In genomic region chr7:41006591-41006990, GRCh38 we compare ENCODE assay signal across 15 cellular contexts.
DNase-seq lines count a peak whose midpoint lies in the region; ATAC-seq, FAIRE-seq and TF ChIP-seq lines count a peak whose summit lies in the region.
"Had no signal": no experiment of that assay in that cellular context is flagged by ENCODE, and none has a peak within 500 bp of the region (broad histone marks: within the 10 kb centered on the region; RNA-seq: fewer than 3 reads in every experiment).

No MANE protein-coding gene starts in this region.

- H3K4me3 ChIP-seq in AG10803 (ENCODE audit: low read length), result no peak overlapping the region
- no peak overlapping the region for H3K4me3 ChIP-seq in K562
- H3K4me3 ChIP-seq in keratinocyte (ENCODE audit: control insufficient read depth in 2 of 3, extremely low read depth in 1 of 3, insufficient read depth in 2 of 3, low read depth in 1 of 3, low read length in 3 of 3), result no peak overlapping the region

- intact Hi-C loops in K562 (cut with micrococcal nuclease), result loop anchor here (10.0 kb wide), 1 partner anchor 688 kb away; no protein-coding TSS in a partner anchor
- intact Hi-C loops in activated CD8-positive, alpha-beta T cell treated with anti-CD3 and anti-CD28 coated beads for 36 hours (cut with micrococcal nuclease), result no loop called here

- no peak for TF ChIP-seq POLR2A in K562 (conservative IDR thresholded peaks at IDR 0.05)

- WGBS in K562 (ENCODE audit: insufficient coverage, low coverage, missing lambda C conversion rate), result 4% methylated on average over 2 of the region's 2 CpGs

- no peaks in the 10 kb centered on the region for H3K79me2 ChIP-seq in K562 (ENCODE audit: control insufficient read depth, insufficient read depth, low read length)
- no peaks in the 10 kb centered on the region for H3K79me2 ChIP-seq in keratinocyte (ENCODE audit: control insufficient read depth, insufficient read depth, low read length)

- no peaks in the 10 kb centered on the region for H4K20me1 ChIP-seq in K562 (replicated peaks; ENCODE audit: control insufficient read depth, insufficient read depth, low read length)
- no peaks in the 10 kb centered on the region for H4K20me1 ChIP-seq in keratinocyte (ENCODE audit: control insufficient read depth, extremely low read depth, insufficient read depth, low read length)

- H3K36me3 ChIP-seq in K562 (ENCODE audit: control insufficient read depth, insufficient read depth, low read length), result no peaks in the 10 kb centered on the region
- H3K36me3 ChIP-seq in keratinocyte (ENCODE audit: control insufficient read depth in 2 of 2, extremely low read depth in 1 of 2, insufficient read depth in 2 of 2, low read length in 2 of 2), result no peaks in the 10 kb centered on the region

- DNase-seq in AG10803 (ENCODE audit: low read depth) (peak; percentile 59), M059J (ENCODE audit: low read depth) (peak; percentile 42), K562 (ENCODE audit: extremely low read depth in 1 of 4, low spot score in 3 of 4) (no peak), keratinocyte (ENCODE audit: low read depth, low spot score) (peak; percentile 66), DMS79 (lab: John Stamatoyannopoulos, UW) (no peak), NCI-H2029 (lab: John Stamatoyannopoulos, UW) (no peak)
- DNase-seq in activated CD8-positive, alpha-beta T cell treated with anti-CD3 and anti-CD28 coated beads for 36 hours, result no peak
- DNase-seq: ACHN; activated CD4-positive, alpha-beta T cell treated with anti-CD3 and anti-CD28 coated beads, Interleukin-2, amount 10 ng/mL, durations not matched to agents 7 days and 5 days; Caco-2; NCI-H1694 treated with DMSO at 0.1 percent for 48 hours; NCI-H524 treated with DMSO at 0.1 percent for 48 hours had no signal

- H3K9ac ChIP-seq in K562 (ENCODE audit: insufficient read depth in 1 of 2, low read depth in 2 of 2, low read length in 2 of 2) (no peak overlapping the region), keratinocyte (ENCODE audit: control insufficient read depth, extremely low read depth, insufficient read depth, low read length) (no peak overlapping the region)

- no peak for FAIRE-seq in K562 (lab: Jason Lieb, UNC)
- peak; percentile 93 for FAIRE-seq in keratinocyte (lab: Jason Lieb, UNC)
- FAIRE-seq: H1, islet of Langerhans had no signal

- no peaks in the 10 kb centered on the region for H3K36me3 Mint-ChIP-seq in activated CD8-positive, alpha-beta T cell treated with anti-CD3 and anti-CD28 coated beads for 36 hours (ENCODE audit: low read depth)

- dilution Hi-C loops in keratinocyte (cut with MboI; ENCODE audit: extremely low pct_ligation_motif_present, low sequenced_read_pairs), result no loop called here

- H3K9me3 Mint-ChIP-seq in activated CD8-positive, alpha-beta T cell treated with anti-CD3 and anti-CD28 coated beads for 36 hours, result no peaks in the 10 kb centered on the region

- no peaks in the 10 kb centered on the region for H3K9me3 ChIP-seq in K562 (replicated peaks; ENCODE audit: control insufficient read depth, insufficient read depth, low read depth, low read length)
- no peaks in the 10 kb centered on the region for H3K9me3 ChIP-seq in keratinocyte (ENCODE audit: control insufficient read depth, low read depth, low read length)
- H3K9me3 ChIP-seq: Caco-2 had no signal

- POLR2A ChIA-PET in K562 (lab: Yijun Ruan, JAX), result interaction anchor here (0.6 kb wide), 1 partner anchor 54 kb away, joined by 3 read pairs; no protein-coding TSS in a partner anchor
- POLR2A ChIA-PET in activated CD8-positive, alpha-beta T cell treated with anti-CD3 and anti-CD28 coated beads for 36 hours (lab: Charles Lee), result no interaction called here

- no peaks in the 10 kb centered on the region for H3K4me1 Mint-ChIP-seq in activated CD8-positive, alpha-beta T cell treated with anti-CD3 and anti-CD28 coated beads for 36 hours (ENCODE audit: low read depth)
- H3K4me1 Mint-ChIP-seq: activated CD4-positive, alpha-beta T cell treated with anti-CD3 and anti-CD28 coated beads, Interleukin-2, amount 10 ng/mL, durations not matched to agents 7 days and 5 days had no signal

- H2AFZ ChIP-seq in K562 (ENCODE audit: low read depth, low read length), result no peak overlapping the region
- H2AFZ ChIP-seq in keratinocyte (ENCODE audit: control insufficient read depth, low read length), result no peak overlapping the region

- TF ChIP-seq CTCF in AG10803 (conservative IDR thresholded peaks at IDR 0.05; ENCODE audit: low read length), result no peak
- no peak for TF ChIP-seq CTCF in K562 (IDR thresholded peaks at IDR 0.05 in 2 of 3, conservative IDR thresholded peaks at IDR 0.05 in 1 of 3; ENCODE audit: insufficient read depth in 2 of 3, low read depth in 1 of 3, low read length in 3 of 3)
- TF ChIP-seq CTCF in keratinocyte (optimal IDR thresholded peaks at IDR 0.05 in 1 of 3, IDR thresholded peaks at IDR 0.05 in 1 of 3, conservative IDR thresholded peaks at IDR 0.05 in 1 of 3; ENCODE audit: extremely low read depth in 1 of 3, insufficient read depth in 2 of 3, low read length in 3 of 3), result no peak
- TF ChIP-seq CTCF in activated CD8-positive, alpha-beta T cell treated with anti-CD3 and anti-CD28 coated beads for 36 hours (IDR thresholded peaks at IDR 0.05), result no peak

- H3K9me1 ChIP-seq in K562 (ENCODE audit: control insufficient read depth, insufficient read depth, low read length) (no peaks in the 10 kb centered on the region), keratinocyte (ENCODE audit: control insufficient read depth, extremely low read depth, insufficient read depth, low read length) (no peaks in the 10 kb centered on the region)

- no TSS peak for BruUV-seq in K562 (replicated peaks; lab: Mats Ljungman, UMichigan)

- H3K27me3 Mint-ChIP-seq in activated CD8-positive, alpha-beta T cell treated with anti-CD3 and anti-CD28 coated beads for 36 hours, result no peaks in the 10 kb centered on the region
- H3K27me3 Mint-ChIP-seq: activated CD4-positive, alpha-beta T cell treated with anti-CD3 and anti-CD28 coated beads, Interleukin-2, amount 10 ng/mL, durations not matched to agents 7 days and 5 days had no signal

- TF ChIP-seq EP300 in K562 (IDR thresholded peaks at IDR 0.05; ENCODE audit: low read length), result no peak

- no peak overlapping the region for H3K27ac ChIP-seq in K562 (ENCODE audit: extremely low read depth, low read depth, low read length)
- peak overlapping the region; percentile 96 for H3K27ac ChIP-seq in keratinocyte (ENCODE audit: control insufficient read depth, insufficient read depth, low read length)

- no peak for TF ChIP-seq RAD21 in K562 (CRISPR knock-in tag; conservative IDR thresholded peaks at IDR 0.05 in 1 of 2, IDR thresholded peaks at IDR 0.05 in 1 of 2)

- H3K27ac Mint-ChIP-seq in activated CD8-positive, alpha-beta T cell treated with anti-CD3 and anti-CD28 coated beads for 36 hours, result no peak overlapping the region
- H3K27ac Mint-ChIP-seq: activated CD4-positive, alpha-beta T cell treated with anti-CD3 and anti-CD28 coated beads, Interleukin-2, amount 10 ng/mL, durations not matched to agents 7 days and 5 days had no signal

- in situ Hi-C loops in K562 (cut with MboI), result no loop called here

- H3K4me3 Mint-ChIP-seq in activated CD8-positive, alpha-beta T cell treated with anti-CD3 and anti-CD28 coated beads for 36 hours, result no peak overlapping the region
- H3K4me3 Mint-ChIP-seq: activated CD4-positive, alpha-beta T cell treated with anti-CD3 and anti-CD28 coated beads, Interleukin-2, amount 10 ng/mL, durations not matched to agents 7 days and 5 days had no signal

- CTCF ChIA-PET in K562 (lab: Yijun Ruan, JAX; ENCODE audit: low intra/inter-chr PET ratio), result no interaction called here
- CTCF ChIA-PET in activated CD8-positive, alpha-beta T cell treated with anti-CD3 and anti-CD28 coated beads for 36 hours (lab: Charles Lee), result no interaction called here

- H3K27me3 ChIP-seq in K562 (ENCODE audit: control insufficient read depth in 2 of 2, insufficient read depth in 2 of 2, low read length in 2 of 2) (no peaks in the 10 kb centered on the region), keratinocyte (ENCODE audit: control insufficient read depth, extremely low read depth, insufficient read depth, low read length) (no peaks in the 10 kb centered on the region)

- H3K4me2 ChIP-seq in K562 (ENCODE audit: insufficient read depth, low read length) (no peak overlapping the region), keratinocyte (ENCODE audit: control insufficient read depth, extremely low read depth, insufficient read depth, low read depth, low read length) (peak overlapping the region; percentile 24)

- H3K4me1 ChIP-seq in K562 (replicated peaks in 1 of 2; ENCODE audit: control insufficient read depth in 2 of 2, insufficient read depth in 2 of 2, low read length in 2 of 2) (no peaks in the 10 kb centered on the region), keratinocyte (ENCODE audit: control insufficient read depth, extremely low read depth, insufficient read depth, low read length) (peaks cover 38% of the 10 kb centered on the region)

- ATAC-seq in K562 (no peak), HG02973 (IDR thresholded peaks at IDR 0.05; ENCODE audit: unreplicated experiment) (no peak)
- no peak for ATAC-seq in activated CD8-positive, alpha-beta T cell treated with anti-CD3 and anti-CD28 coated beads for 36 hours

TF ChIP-seq in K562, 482 proteins besides CTCF, POLR2A, EP300 and RAD21:
- TF ChIP-seq SIN3B (IDR thresholded peaks at IDR 0.05; ENCODE audit: low read depth), result no peak
- TF ChIP-seq ATF3 (IDR thresholded peaks at IDR 0.05), result 0 out of 2 replicates have a peak, but pooled peaks have one; percentile 9
- no peak for TF ChIP-seq ATF3 (CRISPR knock-in tag; conservative IDR thresholded peaks at IDR 0.05)

Comparison
In these comparisons a context has a peak if more than half of its experiments do, and no peak if none do; other contexts are left out.
1. DNase-seq: peak in AG10803 (single experiment), M059J (single experiment) and keratinocyte (single experiment); none in K562 (0 of 4), DMS79 (single experiment), activated CD8-positive, alpha-beta T cell treated with anti-CD3 and anti-CD28 coated beads for 36 hours (single experiment) and NCI-H2029 (single experiment).